ENCODE assay signal across 1 cellular context in genomic region chr10:8042864-8043568, GRCh38.
TF ChIP-seq lines count a peak whose summit lies in the region.

No MANE protein-coding gene starts in this region.

TF ChIP-seq in WTC11, 78 proteins besides CTCF, POLR2A, EP300 and RAD21:
- no peak for TF ChIP-seq RELA (CRISPR knock-in tag; IDR thresholded peaks at IDR 0.05; ENCODE audit: borderline replicate concordance)
- no peak for TF ChIP-seq CDX4 (CRISPR knock-in tag; IDR thresholded peaks at IDR 0.05; ENCODE audit: borderline replicate concordance)
